21 cellular contexts compared by ENCODE assay signal in genomic region chr15:27820722-27821121, GRCh38.
"Had no signal": no experiment of that assay in that cellular context is flagged by ENCODE, and none has a peak within 500 bp of the region (broad histone marks: within the 10 kb centered on the region; RNA-seq: fewer than 3 reads in every experiment).

No MANE protein-coding gene starts in this region.

- H3K9ac ChIP-seq: neural progenitor cell, parathyroid adenoma had no signal

- H3K4me1 ChIP-seq: left ventricle myocardium inferior, neural progenitor cell, parathyroid adenoma, right atrium auricular region, right lobe of liver, suprapubic skin, tibial artery, upper lobe of right lung, uterus had no signal

- H3K79me2 ChIP-seq: parathyroid adenoma had no signal

- H2AFZ ChIP-seq: neural progenitor cell, parathyroid adenoma had no signal

- H3K9me3 ChIP-seq: neutrophil, right lobe of liver, thoracic aorta, tibial artery, upper lobe of right lung, uterus had no signal

- H3K27ac ChIP-seq: left ventricle myocardium inferior, neural progenitor cell, neutrophil, parathyroid adenoma, right atrium auricular region, right lobe of liver, suprapubic skin, thoracic aorta, tibial artery, upper lobe of right lung, uterus had no signal

- DNase-seq: immature natural killer cell; kidney; left ventricle myocardium inferior; naive B cell; natural killer cell; nephron progenitor cell; occipital lobe; right lobe of liver; stimulated activated CD4-positive, alpha-beta T cell treated with anti-CD3 and anti-CD28 coated beads, Interleukin-4, amount 100 ng/mL, for 24 hours; stimulated activated naive CD4-positive, alpha-beta T cell; tibial artery; trophoblast cell; upper lobe of right lung; uterus had no signal

- H3K4me3 ChIP-seq: left ventricle myocardium inferior, lung, neural progenitor cell, right atrium auricular region, right lobe of liver, suprapubic skin, thoracic aorta, tibial artery, upper lobe of right lung, uterus had no signal

- H3K36me3 ChIP-seq: left ventricle myocardium inferior, neural progenitor cell, neutrophil, right atrium auricular region, right lobe of liver, suprapubic skin, thoracic aorta, upper lobe of right lung, uterus had no signal

- H3K27me3 ChIP-seq: neural progenitor cell, neutrophil, right atrium auricular region, right lobe of liver, suprapubic skin, tibial artery, upper lobe of right lung, uterus had no signal

- H3K4me2 ChIP-seq: neural progenitor cell had no signal
